In the genomic region with DNA sequence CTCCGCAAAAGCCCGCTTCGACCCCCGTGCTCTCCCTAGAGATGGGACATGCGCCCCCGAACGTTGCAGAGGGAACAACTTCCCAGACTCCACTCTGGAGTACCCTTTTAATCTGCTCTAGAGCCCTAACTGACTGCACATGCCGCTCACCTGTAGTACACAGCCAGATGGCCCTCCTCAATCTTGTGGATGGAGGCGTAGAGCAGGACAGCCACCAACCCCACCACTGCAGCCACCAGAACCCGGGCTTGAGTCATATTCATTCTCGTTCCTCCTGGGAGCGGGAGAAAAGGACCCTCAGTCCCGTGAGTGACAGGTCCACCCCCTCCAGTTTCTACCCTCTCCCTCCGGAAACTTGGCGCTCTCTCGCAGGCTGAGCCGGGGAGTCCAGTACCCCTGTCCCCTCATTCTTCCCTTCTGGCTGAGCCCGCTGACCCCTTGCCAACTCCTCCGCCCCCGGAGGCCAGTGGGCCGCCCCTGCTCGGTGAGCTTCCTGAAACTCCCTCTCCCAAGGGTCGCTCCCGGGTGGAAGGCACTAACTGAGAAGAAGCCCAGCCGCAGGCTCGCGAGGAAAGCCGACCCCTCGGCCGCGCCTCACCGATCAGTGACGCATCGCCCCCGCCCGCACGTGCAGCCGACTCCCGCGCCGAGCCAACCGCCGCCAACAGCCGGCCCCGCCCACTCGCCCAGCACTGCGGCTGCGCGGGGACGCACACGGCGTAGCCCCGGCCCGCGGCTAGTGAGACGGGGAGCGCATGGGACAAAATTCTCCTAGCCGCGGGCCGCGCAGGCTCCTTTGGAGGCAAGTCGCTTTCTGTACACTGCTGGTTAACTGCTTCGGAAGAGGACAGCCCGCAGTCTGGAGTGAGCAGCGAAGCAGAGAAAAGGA, we compare ENCODE assay signal across 8 cellular contexts. TPM values are rescaled to one million over a fixed set of nuclear protein-coding genes. Genes with fewer than 3 reads are reported as not detected.
DNase-seq lines count a peak whose midpoint lies in the region; ATAC-seq, FAIRE-seq and TF ChIP-seq lines count a peak whose summit lies in the region.

A gene (minus strand): TSS at position 666 of the 889 bp plus-strand sequence. CDS start 403 bp downstream, at position 263.

- H3F3A ChIP-seq in SU-DHL-6 (ENCODE audit: insufficient read depth) = peaks cover 19% of the 10 kb centered on the region

- H3K27ac ChIP-seq in SU-DHL-6 (ENCODE audit: low read depth, low read length) (peak within 1 kb of the TSS; percentile 78), pancreas (peak within 1 kb of the TSS; percentile 45 to 73 (median 61)), thyroid gland (peak within 1 kb of the TSS in 2 of 3 donors; percentile 81 to 82)

- intact Hi-C loops in Right ventricle myocardium inferior (cut with DNase I) = loop anchor here (10.0 kb wide), 1 partner anchor 79 kb away; a partner anchor contains a TSS
- intact Hi-C loops in pancreas (cut with DNase I) = no loop called here
- intact Hi-C loops in thyroid gland (cut with DNase I) = no loop called here

- peak; percentile 92 for DNase-seq in GM10266 (ENCODE audit: extremely low spot score)
- peak; percentile 80 for DNase-seq in NCI-H1105 treated with DMSO at 0.1 percent for 48 hours (lab: John Stamatoyannopoulos, UW)
- DNase-seq in activated naive CD8-positive, alpha-beta T cell treated with anti-CD3 and anti-CD28 coated beads, Interleukin-2, amount 10 ng/mL, durations not matched to agents 7 days and 5 days = peak; percentile 97
- peak; percentile 96 for DNase-seq in Right ventricle myocardium inferior (ENCODE audit: missing footprints)
- DNase-seq in pancreas = peak; percentile 89 to 97 (median 94)
- peak; percentile 92 to 93 for DNase-seq in thyroid gland

- H2AFZ ChIP-seq in SU-DHL-6 (ENCODE audit: low read depth, low read length, severe bottlenecking) = peak within 1 kb of the TSS; percentile 90

- peak within 1 kb of the TSS; percentile 93 for H3K4me2 ChIP-seq in SU-DHL-6 (ENCODE audit: low read depth, low read length, poor library complexity, severe bottlenecking)

- WGBS in pancreas, 2 donors = 0 to 1% methylated on average over 65 of the region's 65 CpGs
- WGBS in thyroid gland, 2 donors = 0% methylated on average over 26 to 29 of the region's 65 CpGs

- H3K9ac ChIP-seq in SU-DHL-6 (ENCODE audit: low read length) = peak within 1 kb of the TSS; percentile 94

- H3K4me3 ChIP-seq in SU-DHL-6 (ENCODE audit: insufficient read depth, low read length, poor library complexity, severe bottlenecking) (peak within 1 kb of the TSS; percentile 66), pancreas (peak within 1 kb of the TSS; percentile 48 to 88 (median 74)), thyroid gland (replicated peaks in 1 of 3) (peak within 1 kb of the TSS; percentile 49 to 94 (median 85))

- peak within 1 kb of the TSS; percentile 95 for H3K27ac Mint-ChIP-seq in activated naive CD8-positive, alpha-beta T cell treated with anti-CD3 and anti-CD28 coated beads, Interleukin-2, amount 10 ng/mL, durations not matched to agents 7 days and 5 days

- H4K20me1 ChIP-seq in SU-DHL-6 (ENCODE audit: low read depth, low read length) = 0 out of 2 replicates have a peak, but pooled peaks cover 6% of the 10 kb centered on the region

- peaks cover 39% of the 10 kb centered on the region for H3K4me1 Mint-ChIP-seq in activated naive CD8-positive, alpha-beta T cell treated with anti-CD3 and anti-CD28 coated beads, Interleukin-2, amount 10 ng/mL, durations not matched to agents 7 days and 5 days

- peaks cover 23% of the 10 kb centered on the region for H3K36me3 Mint-ChIP-seq in activated naive CD8-positive, alpha-beta T cell treated with anti-CD3 and anti-CD28 coated beads, Interleukin-2, amount 10 ng/mL, durations not matched to agents 7 days and 5 days

- H3K4me1 ChIP-seq in pancreas (peaks cover under 1 to 38% (median 23%) of the 10 kb centered on the region in 3 donors), thyroid gland (peaks cover 7 to 22% of the 10 kb centered on the region in 2 donors)

- H3K27me3 Mint-ChIP-seq in activated naive CD8-positive, alpha-beta T cell treated with anti-CD3 and anti-CD28 coated beads, Interleukin-2, amount 10 ng/mL, durations not matched to agents 7 days and 5 days = no peaks in the 10 kb centered on the region

- TF ChIP-seq CTCF in GM10266 (IDR thresholded peaks at IDR 0.05; ENCODE audit: control insufficient read depth, insufficient read depth, low read depth, missing control alignments) (no peak), SU-DHL-6 (IDR thresholded peaks at IDR 0.05; ENCODE audit: insufficient read depth, low read length, poor library complexity, severe bottlenecking) (no peak), pancreas (IDR thresholded peaks at IDR 0.05) (no peak), thyroid gland (IDR thresholded peaks at IDR 0.05) (peak in 1 of 6 experiments; percentile 29)

- POLR2A ChIA-PET in activated naive CD8-positive, alpha-beta T cell treated with anti-CD3 and anti-CD28 coated beads, Interleukin-2, amount 10 ng/mL, durations not matched to agents 7 days and 5 days (lab: Charles Lee) = interaction anchor here (0.6 to 2.0 kb wide), 3 partner anchors 10 to 454 kb away, joined by 3 to 4 read pairs (median 3); a partner anchor contains a TSS

- no peaks in the 10 kb centered on the region for H3K9me3 ChIP-seq in SU-DHL-6 (ENCODE audit: insufficient read depth, low read length)
- no peaks in the 10 kb centered on the region for H3K9me3 ChIP-seq in pancreas
- H3K9me3 ChIP-seq in thyroid gland = no peaks in the 10 kb centered on the region

- ATAC-seq in HG02623 (IDR thresholded peaks at IDR 0.05; ENCODE audit: unreplicated experiment) (peak; percentile 72), Right ventricle myocardium inferior (peak; percentile 99), pancreas (peak; percentile 95 to 99 (median 98))
- peak; percentile 92 for ATAC-seq in activated naive CD8-positive, alpha-beta T cell treated with anti-CD3 and anti-CD28 coated beads, Interleukin-2, amount 10 ng/mL, durations not matched to agents 7 days and 5 days (ENCODE audit: low read depth)

- H3K27me3 ChIP-seq in SU-DHL-6 (ENCODE audit: low read length) (no peaks in the 10 kb centered on the region), pancreas (no peaks in the 10 kb centered on the region), thyroid gland (no peaks in the 10 kb centered on the region)

- FAIRE-seq in pancreas (lab: Jason Lieb, UNC) = no peak

- H3K9me3 Mint-ChIP-seq in activated naive CD8-positive, alpha-beta T cell treated with anti-CD3 and anti-CD28 coated beads, Interleukin-2, amount 10 ng/mL, durations not matched to agents 7 days and 5 days = no peaks in the 10 kb centered on the region

- peak within 1 kb of the TSS; percentile 99 for H3K4me3 Mint-ChIP-seq in activated naive CD8-positive, alpha-beta T cell treated with anti-CD3 and anti-CD28 coated beads, Interleukin-2, amount 10 ng/mL, durations not matched to agents 7 days and 5 days

- peaks cover 80% of the 10 kb centered on the region for H3K79me2 ChIP-seq in SU-DHL-6 (ENCODE audit: insufficient read depth, low read length)

- H3K36me3 ChIP-seq in SU-DHL-6 (ENCODE audit: low read length) (peaks cover 44% of the 10 kb centered on the region), pancreas (no peaks in the 10 kb centered on the region), thyroid gland (peaks cover 4 to 7% of the 10 kb centered on the region in 2 donors)

- H3K9me2 ChIP-seq in SU-DHL-6 (replicated peaks; ENCODE audit: insufficient read depth, low read length) = no peaks in the 10 kb centered on the region

- peak in 1 of 2 donors; percentile 62 for TF ChIP-seq POLR2A in thyroid gland (IDR thresholded peaks at IDR 0.05)

RNA-seq across cellular contexts. Expression of the gene that starts here (rescaled TPM):
- 10 to 100 TPM; 14.9 to 16.2 TPM for total RNA-seq in activated naive CD8-positive, alpha-beta T cell treated with anti-CD3 and anti-CD28 coated beads, Interleukin-2, amount 10 ng/mL, durations not matched to agents 7 days and 5 days
- total RNA-seq in Right ventricle myocardium inferior (10.7 TPM), pancreas (10 to 100 TPM in 4 of 6 donors, 1 to 10 TPM in 2; 8.5 to 13.2 (median 11.6) TPM), thyroid gland (10 to 100 TPM; 17.9 to 23.5 (median 19.7) TPM)
- polyA plus RNA-seq in pancreas = 1 to 10 TPM; 2.9 to 7.5 TPM

Comparison
In these comparisons a context has a peak if more than half of its experiments do, and no peak if none do; other contexts are left out.
1. Peak in every context shown above with its lines: DNase-seq, ATAC-seq, H3K4me3 ChIP-seq and H3K27ac ChIP-seq.